Comparison of ENCODE assay signal across 2 cellular contexts in the genomic region with DNA sequence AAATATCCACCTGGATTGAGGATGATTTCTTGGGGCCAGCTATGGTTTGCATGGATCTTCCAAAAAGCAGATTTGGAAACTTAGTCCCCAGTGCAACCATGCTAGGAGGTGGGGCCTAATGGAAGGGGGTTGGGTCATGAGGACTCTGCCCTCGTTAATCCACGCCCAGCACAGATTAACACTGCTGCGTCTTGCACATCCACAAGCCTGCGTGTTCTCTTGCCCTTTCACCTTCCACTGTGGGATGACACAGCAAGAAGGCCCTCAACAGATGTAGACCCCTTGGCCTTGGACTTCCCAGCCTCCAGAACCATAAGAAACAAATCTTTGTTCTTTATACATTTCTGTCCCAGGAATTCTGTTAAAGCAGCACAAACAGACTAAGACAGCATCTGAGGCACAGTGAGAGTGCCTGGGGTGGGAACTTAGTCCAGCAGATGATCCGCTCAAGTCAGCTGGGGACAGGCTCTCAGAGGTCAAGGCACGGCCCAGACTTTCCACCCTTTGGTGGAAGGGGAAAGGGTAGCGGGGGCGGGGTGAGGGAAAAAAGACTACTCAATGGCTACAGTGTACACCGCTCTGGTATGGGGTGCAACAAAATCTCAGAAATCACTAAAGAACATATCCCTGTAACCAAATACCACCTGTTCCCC.
TF ChIP-seq lines count a peak whose summit lies in the region.

No MANE protein-coding gene starts in this region.

TF ChIP-seq in GM12878, 131 proteins besides CTCF, POLR2A, EP300 and RAD21 (continues in another document):
- TF ChIP-seq, protein P1, sequence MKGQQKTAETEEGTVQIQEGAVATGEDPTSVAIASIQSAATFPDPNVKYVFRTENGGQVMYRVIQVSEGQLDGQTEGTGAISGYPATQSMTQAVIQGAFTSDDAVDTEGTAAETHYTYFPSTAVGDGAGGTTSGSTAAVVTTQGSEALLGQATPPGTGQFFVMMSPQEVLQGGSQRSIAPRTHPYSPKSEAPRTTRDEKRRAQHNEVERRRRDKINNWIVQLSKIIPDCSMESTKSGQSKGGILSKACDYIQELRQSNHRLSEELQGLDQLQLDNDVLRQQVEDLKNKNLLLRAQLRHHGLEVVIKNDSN (IDR thresholded peaks at IDR 0.05; ENCODE audit: borderline replicate concordance, extremely low read length, insufficient read depth, low read depth, low read length), result no peak
- TF ChIP-seq ZNF24 (IDR thresholded peaks at IDR 0.05) (no peak), NR2F1 (conservative IDR thresholded peaks at IDR 0.05) (no peak), ASH2L (IDR thresholded peaks at IDR 0.05; ENCODE audit: borderline replicate concordance, low read depth) (no peak), MTA2 (IDR thresholded peaks at IDR 0.05; ENCODE audit: low read depth) (no peak), IKZF2 (IDR thresholded peaks at IDR 0.05) (no peak)
- TF ChIP-seq, protein P2, sequence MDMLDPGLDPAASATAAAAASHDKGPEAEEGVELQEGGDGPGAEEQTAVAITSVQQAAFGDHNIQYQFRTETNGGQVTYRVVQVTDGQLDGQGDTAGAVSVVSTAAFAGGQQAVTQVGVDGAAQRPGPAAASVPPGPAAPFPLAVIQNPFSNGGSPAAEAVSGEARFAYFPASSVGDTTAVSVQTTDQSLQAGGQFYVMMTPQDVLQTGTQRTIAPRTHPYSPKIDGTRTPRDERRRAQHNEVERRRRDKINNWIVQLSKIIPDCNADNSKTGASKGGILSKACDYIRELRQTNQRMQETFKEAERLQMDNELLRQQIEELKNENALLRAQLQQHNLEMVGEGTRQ (IDR thresholded peaks at IDR 0.05; ENCODE audit: borderline replicate concordance, low read depth, low read length), result no peak
- TF ChIP-seq, protein P3, sequence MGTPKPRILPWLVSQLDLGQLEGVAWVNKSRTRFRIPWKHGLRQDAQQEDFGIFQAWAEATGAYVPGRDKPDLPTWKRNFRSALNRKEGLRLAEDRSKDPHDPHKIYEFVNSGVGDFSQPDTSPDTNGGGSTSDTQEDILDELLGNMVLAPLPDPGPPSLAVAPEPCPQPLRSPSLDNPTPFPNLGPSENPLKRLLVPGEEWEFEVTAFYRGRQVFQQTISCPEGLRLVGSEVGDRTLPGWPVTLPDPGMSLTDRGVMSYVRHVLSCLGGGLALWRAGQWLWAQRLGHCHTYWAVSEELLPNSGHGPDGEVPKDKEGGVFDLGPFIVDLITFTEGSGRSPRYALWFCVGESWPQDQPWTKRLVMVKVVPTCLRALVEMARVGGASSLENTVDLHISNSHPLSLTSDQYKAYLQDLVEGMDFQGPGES (IDR thresholded peaks at IDR 0.05), result no peak
- TF ChIP-seq, protein P4, sequence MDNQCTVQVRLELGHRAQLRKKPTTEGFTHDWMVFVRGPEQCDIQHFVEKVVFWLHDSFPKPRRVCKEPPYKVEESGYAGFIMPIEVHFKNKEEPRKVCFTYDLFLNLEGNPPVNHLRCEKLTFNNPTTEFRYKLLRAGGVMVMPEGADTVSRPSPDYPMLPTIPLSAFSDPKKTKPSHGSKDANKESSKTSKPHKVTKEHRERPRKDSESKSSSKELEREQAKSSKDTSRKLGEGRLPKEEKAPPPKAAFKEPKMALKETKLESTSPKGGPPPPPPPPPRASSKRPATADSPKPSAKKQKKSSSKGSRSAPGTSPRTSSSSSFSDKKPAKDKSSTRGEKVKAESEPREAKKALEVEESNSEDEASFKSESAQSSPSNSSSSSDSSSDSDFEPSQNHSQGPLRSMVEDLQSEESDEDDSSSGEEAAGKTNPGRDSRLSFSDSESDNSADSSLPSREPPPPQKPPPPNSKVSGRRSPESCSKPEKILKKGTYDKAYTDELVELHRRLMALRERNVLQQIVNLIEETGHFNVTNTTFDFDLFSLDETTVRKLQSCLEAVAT (IDR thresholded peaks at IDR 0.05), result no peak
- TF ChIP-seq, protein P5, sequence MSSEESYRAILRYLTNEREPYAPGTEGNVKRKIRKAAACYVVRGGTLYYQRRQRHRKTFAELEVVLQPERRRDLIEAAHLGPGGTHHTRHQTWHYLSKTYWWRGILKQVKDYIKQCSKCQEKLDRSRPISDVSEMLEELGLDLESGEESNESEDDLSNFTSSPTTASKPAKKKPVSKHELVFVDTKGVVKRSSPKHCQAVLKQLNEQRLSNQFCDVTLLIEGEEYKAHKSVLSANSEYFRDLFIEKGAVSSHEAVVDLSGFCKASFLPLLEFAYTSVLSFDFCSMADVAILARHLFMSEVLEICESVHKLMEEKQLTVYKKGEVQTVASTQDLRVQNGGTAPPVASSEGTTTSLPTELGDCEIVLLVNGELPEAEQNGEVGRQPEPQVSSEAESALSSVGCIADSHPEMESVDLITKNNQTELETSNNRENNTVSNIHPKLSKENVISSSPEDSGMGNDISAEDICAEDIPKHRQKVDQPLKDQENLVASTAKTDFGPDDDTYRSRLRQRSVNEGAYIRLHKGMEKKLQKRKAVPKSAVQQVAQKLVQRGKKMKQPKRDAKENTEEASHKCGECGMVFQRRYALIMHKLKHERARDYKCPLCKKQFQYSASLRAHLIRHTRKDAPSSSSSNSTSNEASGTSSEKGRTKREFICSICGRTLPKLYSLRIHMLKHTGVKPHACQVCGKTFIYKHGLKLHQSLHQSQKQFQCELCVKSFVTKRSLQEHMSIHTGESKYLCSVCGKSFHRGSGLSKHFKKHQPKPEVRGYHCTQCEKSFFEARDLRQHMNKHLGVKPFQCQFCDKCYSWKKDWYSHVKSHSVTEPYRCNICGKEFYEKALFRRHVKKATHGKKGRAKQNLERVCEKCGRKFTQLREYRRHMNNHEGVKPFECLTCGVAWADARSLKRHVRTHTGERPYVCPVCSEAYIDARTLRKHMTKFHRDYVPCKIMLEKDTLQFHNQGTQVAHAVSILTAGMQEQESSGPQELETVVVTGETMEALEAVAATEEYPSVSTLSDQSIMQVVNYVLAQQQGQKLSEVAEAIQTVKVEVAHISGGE (CRISPR knock-in tag; IDR thresholded peaks at IDR 0.05), result no peak
- TF ChIP-seq, protein P6, sequence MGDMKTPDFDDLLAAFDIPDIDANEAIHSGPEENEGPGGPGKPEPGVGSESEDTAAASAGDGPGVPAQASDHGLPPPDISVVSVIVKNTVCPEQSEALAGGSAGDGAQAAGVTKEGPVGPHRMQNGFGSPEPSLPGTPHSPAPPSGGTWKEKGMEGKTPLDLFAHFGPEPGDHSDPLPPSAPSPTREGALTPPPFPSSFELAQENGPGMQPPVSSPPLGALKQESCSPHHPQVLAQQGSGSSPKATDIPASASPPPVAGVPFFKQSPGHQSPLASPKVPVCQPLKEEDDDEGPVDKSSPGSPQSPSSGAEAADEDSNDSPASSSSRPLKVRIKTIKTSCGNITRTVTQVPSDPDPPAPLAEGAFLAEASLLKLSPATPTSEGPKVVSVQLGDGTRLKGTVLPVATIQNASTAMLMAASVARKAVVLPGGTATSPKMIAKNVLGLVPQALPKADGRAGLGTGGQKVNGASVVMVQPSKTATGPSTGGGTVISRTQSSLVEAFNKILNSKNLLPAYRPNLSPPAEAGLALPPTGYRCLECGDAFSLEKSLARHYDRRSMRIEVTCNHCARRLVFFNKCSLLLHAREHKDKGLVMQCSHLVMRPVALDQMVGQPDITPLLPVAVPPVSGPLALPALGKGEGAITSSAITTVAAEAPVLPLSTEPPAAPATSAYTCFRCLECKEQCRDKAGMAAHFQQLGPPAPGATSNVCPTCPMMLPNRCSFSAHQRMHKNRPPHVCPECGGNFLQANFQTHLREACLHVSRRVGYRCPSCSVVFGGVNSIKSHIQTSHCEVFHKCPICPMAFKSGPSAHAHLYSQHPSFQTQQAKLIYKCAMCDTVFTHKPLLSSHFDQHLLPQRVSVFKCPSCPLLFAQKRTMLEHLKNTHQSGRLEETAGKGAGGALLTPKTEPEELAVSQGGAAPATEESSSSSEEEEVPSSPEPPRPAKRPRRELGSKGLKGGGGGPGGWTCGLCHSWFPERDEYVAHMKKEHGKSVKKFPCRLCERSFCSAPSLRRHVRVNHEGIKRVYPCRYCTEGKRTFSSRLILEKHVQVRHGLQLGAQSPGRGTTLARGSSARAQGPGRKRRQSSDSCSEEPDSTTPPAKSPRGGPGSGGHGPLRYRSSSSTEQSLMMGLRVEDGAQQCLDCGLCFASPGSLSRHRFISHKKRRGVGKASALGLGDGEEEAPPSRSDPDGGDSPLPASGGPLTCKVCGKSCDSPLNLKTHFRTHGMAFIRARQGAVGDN (IDR thresholded peaks at IDR 0.05), result no peak

TF ChIP-seq in liver, 16 proteins besides CTCF, POLR2A, EP300 and RAD21:
- TF ChIP-seq FOXA2 (IDR thresholded peaks at IDR 0.05) (peak; percentile 28), SP1 (IDR thresholded peaks at IDR 0.05) (peak; percentile 76), RXRA (IDR thresholded peaks at IDR 0.05) (peak; percentile 67 to 84), GABPA (IDR thresholded peaks at IDR 0.05 in 1 of 2, conservative IDR thresholded peaks at IDR 0.05 in 1 of 2) (no peak), YY1 (IDR thresholded peaks at IDR 0.05) (peak; percentile 78), ZBTB33 (IDR thresholded peaks at IDR 0.05) (peak; percentile 12), HNF4A (conservative IDR thresholded peaks at IDR 0.05) (peak; percentile 86 to 93), EGR1 (IDR thresholded peaks at IDR 0.05; ENCODE audit: low read depth in 2 of 2) (no peak), ATF3 (IDR thresholded peaks at IDR 0.05) (no peak), JUND (IDR thresholded peaks at IDR 0.05) (peak in 1 of 2 donors; percentile 53), FOXA1 (IDR thresholded peaks at IDR 0.05) (peak; percentile 45), NR2F2 (IDR thresholded peaks at IDR 0.05) (peak; percentile 23), TAF1 (conservative IDR thresholded peaks at IDR 0.05) (peak; percentile 17), REST (IDR thresholded peaks at IDR 0.05) (peak; percentile 90), HNF4G (IDR thresholded peaks at IDR 0.05) (peak; percentile 70)
- TF ChIP-seq, protein P7, sequence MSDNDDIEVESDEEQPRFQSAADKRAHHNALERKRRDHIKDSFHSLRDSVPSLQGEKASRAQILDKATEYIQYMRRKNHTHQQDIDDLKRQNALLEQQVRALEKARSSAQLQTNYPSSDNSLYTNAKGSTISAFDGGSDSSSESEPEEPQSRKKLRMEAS (IDR thresholded peaks at IDR 0.05), result peak; percentile 35
